1 cellular context compared by ENCODE assay signal in the genomic region with DNA sequence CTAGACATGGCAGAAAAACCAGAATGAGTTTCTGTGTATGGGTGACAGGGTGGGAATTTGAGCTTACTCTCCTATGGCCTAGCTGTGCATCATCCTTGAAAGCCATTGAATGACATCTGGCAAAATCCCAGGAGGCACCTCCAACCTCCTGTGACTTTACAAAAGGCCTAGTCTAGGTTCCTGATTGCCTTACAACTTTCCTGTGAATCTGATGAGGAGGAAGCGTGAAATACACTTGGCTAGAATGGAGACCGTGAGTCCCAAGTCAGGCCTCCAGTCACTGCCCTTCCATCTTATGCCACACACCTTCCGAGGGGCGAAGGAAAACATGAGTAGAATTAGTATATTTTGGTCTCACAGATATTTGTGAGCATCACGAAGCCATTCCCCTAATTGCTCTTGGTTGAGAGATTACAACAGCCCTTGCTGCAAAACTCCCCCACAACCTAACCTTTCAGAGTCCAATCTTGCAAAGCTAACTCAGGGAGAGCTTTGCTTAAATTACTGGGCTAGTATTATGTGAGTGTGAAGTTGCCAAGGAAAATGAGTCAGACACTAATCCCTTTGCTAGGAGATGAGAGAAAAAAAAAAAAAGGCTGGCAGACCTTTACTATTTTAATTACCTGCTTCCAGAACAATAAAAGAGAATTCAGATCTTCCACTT.
A peak's percentile ranks its signal among the peaks of the same experiment; 100 is the strongest.
TF ChIP-seq lines count a peak whose summit lies in the region.

No MANE protein-coding gene starts in this region.

TF ChIP-seq in HEK293, 187 proteins besides CTCF, POLR2A, EP300 and RAD21 (continued from another document):
- TF ChIP-seq, protein P1, sequence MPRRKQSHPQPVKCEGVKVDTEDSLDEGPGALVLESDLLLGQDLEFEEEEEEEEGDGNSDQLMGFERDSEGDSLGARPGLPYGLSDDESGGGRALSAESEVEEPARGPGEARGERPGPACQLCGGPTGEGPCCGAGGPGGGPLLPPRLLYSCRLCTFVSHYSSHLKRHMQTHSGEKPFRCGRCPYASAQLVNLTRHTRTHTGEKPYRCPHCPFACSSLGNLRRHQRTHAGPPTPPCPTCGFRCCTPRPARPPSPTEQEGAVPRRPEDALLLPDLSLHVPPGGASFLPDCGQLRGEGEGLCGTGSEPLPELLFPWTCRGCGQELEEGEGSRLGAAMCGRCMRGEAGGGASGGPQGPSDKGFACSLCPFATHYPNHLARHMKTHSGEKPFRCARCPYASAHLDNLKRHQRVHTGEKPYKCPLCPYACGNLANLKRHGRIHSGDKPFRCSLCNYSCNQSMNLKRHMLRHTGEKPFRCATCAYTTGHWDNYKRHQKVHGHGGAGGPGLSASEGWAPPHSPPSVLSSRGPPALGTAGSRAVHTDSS (tag by site-specific recombination; IDR thresholded peaks at IDR 0.05) = no peak
- 0 out of 2 replicates have a peak, but pooled peaks have one; percentile 7 for TF ChIP-seq GLIS1 (tag by site-specific recombination; IDR thresholded peaks at IDR 0.05)
- TF ChIP-seq SP7 (tag by site-specific recombination; IDR thresholded peaks at IDR 0.05) = peak; percentile 93
- 0 out of 2 replicates have a peak, but pooled peaks have one; percentile 38 for TF ChIP-seq ZNF184 (tag by site-specific recombination; IDR thresholded peaks at IDR 0.05)
- TF ChIP-seq, protein P2, sequence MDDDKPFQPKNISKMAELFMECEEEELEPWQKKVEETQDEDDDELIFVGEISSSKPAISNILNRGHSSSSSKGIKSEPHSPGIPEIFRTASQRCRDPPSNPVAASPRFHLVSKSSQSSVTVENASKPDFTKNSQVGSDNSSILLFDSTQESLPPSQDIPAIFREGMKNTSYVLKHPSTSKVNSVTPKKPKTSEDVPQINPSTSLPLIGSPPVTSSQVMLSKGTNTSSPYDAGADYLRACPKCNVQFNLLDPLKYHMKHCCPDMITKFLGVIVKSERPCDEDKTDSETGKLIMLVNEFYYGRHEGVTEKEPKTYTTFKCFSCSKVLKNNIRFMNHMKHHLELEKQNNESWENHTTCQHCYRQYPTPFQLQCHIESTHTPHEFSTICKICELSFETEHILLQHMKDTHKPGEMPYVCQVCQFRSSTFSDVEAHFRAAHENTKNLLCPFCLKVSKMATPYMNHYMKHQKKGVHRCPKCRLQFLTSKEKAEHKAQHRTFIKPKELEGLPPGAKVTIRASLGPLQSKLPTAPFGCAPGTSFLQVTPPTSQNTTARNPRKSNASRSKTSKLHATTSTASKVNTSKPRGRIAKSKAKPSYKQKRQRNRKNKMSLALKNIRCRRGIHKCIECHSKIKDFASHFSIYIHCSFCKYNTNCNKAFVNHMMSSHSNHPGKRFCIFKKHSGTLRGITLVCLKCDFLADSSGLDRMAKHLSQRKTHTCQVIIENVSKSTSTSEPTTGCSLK (tag by site-specific recombination; IDR thresholded peaks at IDR 0.05) = no peak
